In the genomic region with DNA sequence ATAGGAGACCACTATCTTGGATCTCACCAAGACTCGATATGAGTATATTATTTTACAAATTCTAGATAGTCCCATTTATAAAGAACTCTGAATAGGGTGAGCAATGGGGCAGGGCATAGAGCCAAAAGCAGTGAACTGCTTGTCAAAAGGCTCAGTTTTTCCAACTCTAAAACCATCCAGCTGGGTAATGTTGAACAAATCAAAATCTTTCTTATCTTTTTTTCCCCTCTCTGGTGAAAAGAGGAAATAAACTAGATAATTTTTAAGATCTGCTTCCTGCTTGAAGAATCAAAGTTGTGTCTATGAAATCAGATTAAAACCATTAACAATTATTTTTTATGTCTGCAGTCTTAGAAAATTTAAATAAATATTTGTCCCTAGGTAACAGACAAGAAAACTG, we compare ENCODE assay signal across 11 cellular contexts.
DNase-seq lines count a peak whose midpoint lies in the region; ATAC-seq, FAIRE-seq and TF ChIP-seq lines count a peak whose summit lies in the region.
"Had no signal": no experiment of that assay in that cellular context is flagged by ENCODE, and none has a peak within 500 bp of the region (broad histone marks: within the 10 kb centered on the region; RNA-seq: fewer than 3 reads in every experiment).

No MANE protein-coding gene starts in this region.

- peak; percentile 92 for DNase-seq in A673 (ENCODE audit: low spot score)
- DNase-seq in OCI-LY7 (ENCODE audit: low spot score) = no peak
- DNase-seq in endothelial cell of umbilical vein (ENCODE audit: low read depth, low spot score) = peak; percentile 78
- no peak for DNase-seq in naive B cell
- no peak for DNase-seq in naive thymus-derived CD4-positive, alpha-beta T cell
- no peak for DNase-seq in ecto neural progenitor cell (ENCODE audit: low spot score)
- no peak for DNase-seq in CD8-positive, alpha-beta T cell
- no peak for DNase-seq in HEK293T (ENCODE audit: extremely low spot score)
- DNase-seq: activated gamma-delta T cell, NCI-H1105 treated with DMSO at 0.1 percent for 48 hours, retina had no signal

- no peak for ATAC-seq in naive B cell (ENCODE audit: low read depth in 2 of 2)
- ATAC-seq in naive thymus-derived CD4-positive, alpha-beta T cell = no peak
- ATAC-seq in CD8-positive, alpha-beta T cell = no peak

- no peaks in the 10 kb centered on the region for H3K36me3 Mint-ChIP-seq in naive B cell
- no peaks in the 10 kb centered on the region for H3K36me3 Mint-ChIP-seq in naive thymus-derived CD4-positive, alpha-beta T cell
- no peaks in the 10 kb centered on the region for H3K36me3 Mint-ChIP-seq in CD8-positive, alpha-beta T cell

- TF ChIP-seq POLR2A in endothelial cell of umbilical vein (IDR thresholded peaks at IDR 0.05; ENCODE audit: low read depth, low read length) = no peak

- H3K27me3 ChIP-seq in A673 (replicated peaks; ENCODE audit: insufficient read depth, low read depth, low read length, poor library complexity) (no peaks in the 10 kb centered on the region), endothelial cell of umbilical vein (ENCODE audit: control insufficient read depth in 2 of 2, insufficient read depth in 2 of 2, low read length in 2 of 2) (no peaks in the 10 kb centered on the region)
- no peaks in the 10 kb centered on the region for H3K27me3 ChIP-seq in naive thymus-derived CD4-positive, alpha-beta T cell (ENCODE audit: control insufficient read depth in 2 of 2, insufficient read depth in 2 of 2, low read length in 2 of 2)
- no peaks in the 10 kb centered on the region for H3K27me3 ChIP-seq in CD8-positive, alpha-beta T cell (ENCODE audit: insufficient read depth, low read length)

- no peak for FAIRE-seq in endothelial cell of umbilical vein (lab: Jason Lieb, UNC)

- no peak overlapping the region for H3K4me3 ChIP-seq in A673 (ENCODE audit: low read depth, low read length, poor library complexity, severe bottlenecking)
- H3K4me3 ChIP-seq in OCI-LY7 (ENCODE audit: low read depth, low read length, poor library complexity, severe bottlenecking) = no peak overlapping the region
- H3K4me3 ChIP-seq in endothelial cell of umbilical vein (replicated peaks in 1 of 3; ENCODE audit: insufficient read depth in 1 of 3, low read depth in 1 of 3, low read length in 3 of 3) = no peak overlapping the region
- H3K4me3 ChIP-seq in naive thymus-derived CD4-positive, alpha-beta T cell (ENCODE audit: low read length) = no peak overlapping the region
- H3K4me3 ChIP-seq in CD8-positive, alpha-beta T cell (ENCODE audit: low read depth, low read length) = no peak overlapping the region

- no peaks in the 10 kb centered on the region for H3K9me1 ChIP-seq in endothelial cell of umbilical vein (replicated peaks; ENCODE audit: control insufficient read depth, extremely low read depth, insufficient read depth, low read length)

- intact Hi-C loops in A673 (cut with micrococcal nuclease; ENCODE audit: unreplicated experiment) (no loop called here), OCI-LY7 (cut with micrococcal nuclease; ENCODE audit: unreplicated experiment) (no loop called here), endothelial cell of umbilical vein (cut with micrococcal nuclease) (no loop called here)
- intact Hi-C loops in naive thymus-derived CD4-positive, alpha-beta T cell (cut with micrococcal nuclease) = no loop called here
- intact Hi-C loops in CD8-positive, alpha-beta T cell (cut with DNase I, micrococcal nuclease) = no loop called here

- H3K4me1 ChIP-seq in A673 (ENCODE audit: insufficient read depth, low read length, poor library complexity, severe bottlenecking) = peaks cover 60% of the 10 kb centered on the region
- H3K4me1 ChIP-seq in OCI-LY7 (ENCODE audit: insufficient read depth, low read length, poor library complexity, severe bottlenecking) = peaks cover 44% of the 10 kb centered on the region
- H3K4me1 ChIP-seq in endothelial cell of umbilical vein (ENCODE audit: control insufficient read depth, extremely low read depth, insufficient read depth, low read length) = peaks cover 27% of the 10 kb centered on the region
- no peaks in the 10 kb centered on the region for H3K4me1 ChIP-seq in naive thymus-derived CD4-positive, alpha-beta T cell (ENCODE audit: control insufficient read depth in 2 of 2, insufficient read depth in 2 of 2, low read length in 2 of 2)
- no peaks in the 10 kb centered on the region for H3K4me1 ChIP-seq in CD8-positive, alpha-beta T cell (ENCODE audit: insufficient read depth, low read length)

- peak overlapping the region in 4 of 6 donors; percentile 35 to 63 (median 46) for H3K27ac Mint-ChIP-seq in naive B cell
- H3K27ac Mint-ChIP-seq in naive thymus-derived CD4-positive, alpha-beta T cell = peak overlapping the region in 1 of 9 donors; percentile 46
- no peak overlapping the region for H3K27ac Mint-ChIP-seq in CD8-positive, alpha-beta T cell

- H2AFZ ChIP-seq in OCI-LY7 (ENCODE audit: low read length) (peak overlapping the region; percentile 0; the same call in 1 of the 2 replicates), endothelial cell of umbilical vein (ENCODE audit: low read depth, low read length) (no peak overlapping the region)

- H4K20me1 ChIP-seq in OCI-LY7 (ENCODE audit: insufficient read depth, low read length) = no peaks in the 10 kb centered on the region
- H4K20me1 ChIP-seq in endothelial cell of umbilical vein (replicated peaks; ENCODE audit: control insufficient read depth, extremely low read depth, insufficient read depth, low read length) = no peaks in the 10 kb centered on the region

- no peaks in the 10 kb centered on the region for H3K9me2 ChIP-seq in OCI-LY7 (ENCODE audit: insufficient read depth, low read length)

- H3K9me3 ChIP-seq in A673 (ENCODE audit: low read depth, low read length, poor library complexity, severe bottlenecking) (no peaks in the 10 kb centered on the region), OCI-LY7 (ENCODE audit: low read length) (no peaks in the 10 kb centered on the region), endothelial cell of umbilical vein (replicated peaks; ENCODE audit: control insufficient read depth, insufficient read depth, low read length) (no peaks in the 10 kb centered on the region)
- H3K9me3 ChIP-seq in naive thymus-derived CD4-positive, alpha-beta T cell (ENCODE audit: control insufficient read depth in 2 of 3, low read length in 3 of 3) = no peaks in the 10 kb centered on the region
- H3K9me3 ChIP-seq in CD8-positive, alpha-beta T cell (ENCODE audit: low read length) = no peaks in the 10 kb centered on the region

- peak overlapping the region in 1 of 8 donors; percentile 5 for H3K4me3 Mint-ChIP-seq in naive B cell
- H3K4me3 Mint-ChIP-seq in naive thymus-derived CD4-positive, alpha-beta T cell = no peak overlapping the region
- no peak overlapping the region for H3K4me3 Mint-ChIP-seq in CD8-positive, alpha-beta T cell

- H3K4me1 Mint-ChIP-seq in naive B cell = peaks cover 30 to 45% (median 38%) of the 10 kb centered on the region in 3 donors
- peaks cover 0 to 6% (median 0%) of the 10 kb centered on the region in 7 donors for H3K4me1 Mint-ChIP-seq in naive thymus-derived CD4-positive, alpha-beta T cell
- H3K4me1 Mint-ChIP-seq in CD8-positive, alpha-beta T cell (ENCODE audit: low read depth) = no peaks in the 10 kb centered on the region

- H3K79me2 ChIP-seq in OCI-LY7 (ENCODE audit: insufficient read depth, low read depth, low read length) = no peaks in the 10 kb centered on the region
- H3K79me2 ChIP-seq in endothelial cell of umbilical vein (ENCODE audit: control insufficient read depth, insufficient read depth, low read length) = no peaks in the 10 kb centered on the region

- no peak for TF ChIP-seq CTCF in A673 (conservative IDR thresholded peaks at IDR 0.05; ENCODE audit: low read depth, low read length)
- TF ChIP-seq CTCF in OCI-LY7 (conservative IDR thresholded peaks at IDR 0.05; ENCODE audit: low read length) = no peak
- TF ChIP-seq CTCF in endothelial cell of umbilical vein (IDR thresholded peaks at IDR 0.05; ENCODE audit: extremely low read depth in 1 of 2, insufficient read depth in 1 of 2, low read depth in 1 of 2, low read length in 2 of 2) = no peak
- TF ChIP-seq CTCF in CD8-positive, alpha-beta T cell (IDR thresholded peaks at IDR 0.05) = no peak

- CTCF ChIA-PET in A673 (lab: Charles Lee) (no interaction called here), OCI-LY7 (lab: Charles Lee; ENCODE audit: unreplicated experiment) (no interaction called here), endothelial cell of umbilical vein (lab: Charles Lee) (interaction anchor here (1.0 to 2.2 kb wide), 8 partner anchors 13 to 72 kb away, joined by 3 to 11 read pairs (median 4); no protein-coding TSS in a partner anchor), HEK293T (lab: Yijun Ruan, JAX) (interaction anchor here (3.5 kb wide), 1 partner anchor 21 kb away, joined by 10 read pairs; no protein-coding TSS in a partner anchor)
- CTCF ChIA-PET in naive thymus-derived CD4-positive, alpha-beta T cell (lab: Charles Lee) = no interaction called here
- CTCF ChIA-PET in CD8-positive, alpha-beta T cell (lab: Charles Lee) = no interaction called here

- POLR2A ChIA-PET in A673 (lab: Charles Lee; ENCODE audit: low non-redundant PET) = no interaction called here
- POLR2A ChIA-PET in OCI-LY7 (lab: Charles Lee) = interaction anchor here (1.0 kb wide), 1 partner anchor 78 kb away, joined by 3 read pairs; no protein-coding TSS in a partner anchor
- POLR2A ChIA-PET in endothelial cell of umbilical vein (lab: Charles Lee) = no interaction called here
- POLR2A ChIA-PET in naive thymus-derived CD4-positive, alpha-beta T cell (lab: Charles Lee) = no interaction called here
- POLR2A ChIA-PET in CD8-positive, alpha-beta T cell (lab: Charles Lee) = no interaction called here
- POLR2A ChIA-PET in HEK293T (lab: Yijun Ruan, JAX) = interaction anchor here (0.6 to 1.5 kb wide), 3 partner anchors 69 to 446 kb away, joined by 3 to 9 read pairs (median 3); no protein-coding TSS in a partner anchor

- no peaks in the 10 kb centered on the region for H3K36me3 ChIP-seq in A673 (ENCODE audit: insufficient read depth, low read length, poor library complexity, severe bottlenecking)
- H3K36me3 ChIP-seq in OCI-LY7 (ENCODE audit: insufficient read depth, low read length) = no peaks in the 10 kb centered on the region
- H3K36me3 ChIP-seq in endothelial cell of umbilical vein (ENCODE audit: control insufficient read depth in 2 of 2, extremely low read depth in 1 of 2, insufficient read depth in 2 of 2, low read length in 2 of 2) = no peaks in the 10 kb centered on the region
- no peaks in the 10 kb centered on the region for H3K36me3 ChIP-seq in naive thymus-derived CD4-positive, alpha-beta T cell (ENCODE audit: control insufficient read depth in 2 of 3, insufficient read depth in 3 of 3, low read length in 3 of 3)
- no peaks in the 10 kb centered on the region for H3K36me3 ChIP-seq in CD8-positive, alpha-beta T cell (ENCODE audit: insufficient read depth, low read length)

- dilution Hi-C loops in endothelial cell of umbilical vein (cut with MboI; ENCODE audit: extremely low pct_ligation_motif_present, low sequenced_read_pairs) = loop anchor here (25.0 kb wide), 1 partner anchor 487 kb away; no protein-coding TSS in a partner anchor

- no peak overlapping the region for H3K4me2 ChIP-seq in OCI-LY7 (ENCODE audit: low read length)
- H3K4me2 ChIP-seq in endothelial cell of umbilical vein (ENCODE audit: insufficient read depth, low read length) = peak overlapping the region; percentile 53

- BruUV-seq in A673 (replicated peaks; lab: Mats Ljungman, UMichigan) (no TSS peak), OCI-LY7 (replicated peaks; lab: Mats Ljungman, UMichigan) (no TSS peak), endothelial cell of umbilical vein (replicated peaks; lab: Mats Ljungman, UMichigan) (TSS peak; percentile 78)

- H3K27me3 Mint-ChIP-seq in naive B cell = no peaks in the 10 kb centered on the region
- peaks cover 0 to 4% (median 0%) of the 10 kb centered on the region in 5 donors for H3K27me3 Mint-ChIP-seq in naive thymus-derived CD4-positive, alpha-beta T cell
- no peaks in the 10 kb centered on the region for H3K27me3 Mint-ChIP-seq in CD8-positive, alpha-beta T cell (ENCODE audit: low read depth)

- no peaks in the 10 kb centered on the region for H3K9me3 Mint-ChIP-seq in naive B cell
- peaks cover 0 to 1% (median 0%) of the 10 kb centered on the region in 11 donors for H3K9me3 Mint-ChIP-seq in naive thymus-derived CD4-positive, alpha-beta T cell
- H3K9me3 Mint-ChIP-seq in CD8-positive, alpha-beta T cell = no peaks in the 10 kb centered on the region

- H3K9ac ChIP-seq in endothelial cell of umbilical vein (replicated peaks; ENCODE audit: extremely low read depth, insufficient read depth, low read length) = peak overlapping the region; percentile 56

- peak overlapping the region; percentile 95 for H3K27ac ChIP-seq in A673 (ENCODE audit: low read depth, low read length, poor library complexity, severe bottlenecking)
- H3K27ac ChIP-seq in OCI-LY7 (ENCODE audit: low read depth, low read length, poor library complexity, severe bottlenecking) = no peak overlapping the region
- peak overlapping the region; percentile 93 for H3K27ac ChIP-seq in endothelial cell of umbilical vein (ENCODE audit: insufficient read depth, low read depth, low read length)
- no peak overlapping the region for H3K27ac ChIP-seq in naive thymus-derived CD4-positive, alpha-beta T cell (ENCODE audit: low read depth, low read length)
- no peak overlapping the region for H3K27ac ChIP-seq in CD8-positive, alpha-beta T cell (ENCODE audit: low read depth, low read length)

Comparison
In these comparisons a context has a peak if more than half of its experiments do, and no peak if none do; other contexts are left out.
1. DNase-seq: peak in A673 (single experiment) and endothelial cell of umbilical vein (single experiment); none in OCI-LY7 (single experiment), naive B cell (single experiment), naive thymus-derived CD4-positive, alpha-beta T cell (0 of 9), ecto neural progenitor cell (single experiment), CD8-positive, alpha-beta T cell (0 of 7) and HEK293T (single experiment).
2. H3K27ac ChIP-seq: peak in A673 (single experiment) and endothelial cell of umbilical vein (single experiment); none in OCI-LY7 (single experiment), naive thymus-derived CD4-positive, alpha-beta T cell (single experiment) and CD8-positive, alpha-beta T cell (single experiment).
3. CTCF ChIA-PET loops: an anchor here in endothelial cell of umbilical vein (1.0 to 2.2 kb wide) and HEK293T (3.5 kb wide); none called in A673, OCI-LY7, naive thymus-derived CD4-positive, alpha-beta T cell and CD8-positive, alpha-beta T cell.
4. POLR2A ChIA-PET loops: an anchor here in OCI-LY7 (1.0 kb wide) and HEK293T (0.6 to 1.5 kb wide); none called in A673, endothelial cell of umbilical vein, naive thymus-derived CD4-positive, alpha-beta T cell and CD8-positive, alpha-beta T cell.